In the genomic region with DNA sequence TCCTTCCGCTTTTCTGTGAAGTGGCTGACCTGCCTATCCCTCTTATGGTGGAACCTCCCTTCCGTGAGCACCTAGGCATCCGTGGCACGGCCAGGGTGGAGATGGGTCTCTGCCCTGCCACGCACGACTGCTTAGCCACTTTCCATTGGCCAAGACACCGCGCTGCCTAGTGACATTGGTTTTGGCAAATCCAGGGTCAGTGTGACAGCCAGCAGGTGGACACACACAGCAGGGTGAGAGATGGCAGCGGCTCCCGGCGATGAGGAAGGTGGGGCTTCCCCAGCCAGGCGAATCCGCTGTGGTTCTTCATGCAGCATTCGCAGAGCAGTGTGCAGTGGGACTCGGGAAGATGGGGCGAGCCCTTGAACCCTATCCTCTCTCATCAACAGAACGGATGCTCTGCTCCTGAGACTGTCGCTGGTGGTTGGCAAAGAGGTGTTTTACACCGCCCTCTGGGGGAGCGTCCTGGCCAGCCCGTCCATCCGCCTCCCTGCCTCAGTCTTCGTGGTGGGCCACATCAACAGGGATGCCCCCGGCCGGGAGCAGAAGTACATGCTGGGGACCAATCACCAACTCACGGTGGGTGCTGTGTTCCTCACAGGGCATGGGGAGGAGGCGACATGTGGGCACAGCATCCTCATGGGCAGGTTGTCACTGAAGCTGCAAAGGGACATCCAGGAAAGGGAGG, we compare ENCODE assay signal across 22 cellular contexts. TPM values are rescaled to one million over a fixed set of nuclear protein-coding genes. Genes with fewer than 3 reads are reported as not detected.
DNase-seq lines count a peak whose midpoint lies in the region; ATAC-seq, FAIRE-seq and TF ChIP-seq lines count a peak whose summit lies in the region.
"Had no signal": no experiment of that assay in that cellular context is flagged by ENCODE, and none has a peak within 500 bp of the region (broad histone marks: within the 10 kb centered on the region; RNA-seq: fewer than 3 reads in every experiment).

No MANE protein-coding gene starts in this region.

- no peak for TF ChIP-seq RAD21 in GM12878 (IDR thresholded peaks at IDR 0.05; ENCODE audit: insufficient read depth, low read depth, low read length)

- H3K4me1 Mint-ChIP-seq in neural progenitor cell: peaks cover 28% of the 10 kb centered on the region

- peaks cover 7% of the 10 kb centered on the region for H3F3A ChIP-seq in neural progenitor cell (ENCODE audit: low read depth)

- intact Hi-C loops in GM12878 (cut with micrococcal nuclease; ENCODE audit: unreplicated experiment): loop anchor here (1.0 to 2.0 kb wide), 2 partner anchors 52 to 67 kb away; partner anchors contain the start of gene DOP1B
- intact Hi-C loops in lower leg skin (cut with DNase I; ENCODE audit: low total_unique reads): loop anchor here (5.0 to 10.0 kb wide), 2 partner anchors 56 to 66 kb away; no protein-coding TSS in a partner anchor

- TF ChIP-seq POLR2A in GM12878 (IDR thresholded peaks at IDR 0.05; ENCODE audit: low read depth, low read length) (no peak), lower leg skin (IDR thresholded peaks at IDR 0.05) (no peak)

- in situ Hi-C loops in GM12878 (cut with MboI) (no loop called here), GM13977 (cut with MboI; ENCODE audit: low pct_unique_long_range_greater_than_20kb, low sequenced_read_pairs, unreplicated experiment) (no loop called here)

- no peaks in the 10 kb centered on the region for H3K9me3 ChIP-seq in NT2/D1 (ENCODE audit: insufficient read depth, low read length)
- H3K9me3 ChIP-seq in GM12878 (replicated peaks; ENCODE audit: control insufficient read depth, insufficient read depth, low read length): no peaks in the 10 kb centered on the region
- no peaks in the 10 kb centered on the region for H3K9me3 ChIP-seq in neural progenitor cell (ENCODE audit: low read depth)
- H3K9me3 ChIP-seq: SJCRH30 had no signal

- peak; percentile 38 for DNase-seq in H7
- DNase-seq in NT2/D1 (ENCODE audit: low read depth, low spot score): no peak
- no peak for DNase-seq in GM12878 (ENCODE audit: low read depth, low spot score)
- DNase-seq in neural progenitor cell (ENCODE audit: low spot score): no peak
- no peak for DNase-seq in lower leg skin (ENCODE audit: low spot score in 2 of 2)
- no peak for DNase-seq in GM13977 (ENCODE audit: low spot score)
- DNase-seq in HuH-7.5 (ENCODE audit: low spot score): no peak
- no peak for DNase-seq in A172 (ENCODE audit: low spot score)
- DNase-seq: AML-193, DND-41, GDM1, MM.1S, NCI-H1092, NCI-H1436 treated with DMSO at 0.1 percent for 48 hours, NCI-H2029 treated with DMSO at 0.1 percent for 48 hours, NCI-H2171 treated with DMSO at 0.1 percent for 48 hours, NCI-H446 treated with DMSO at 0.1 percent for 48 hours, NCI-H69 had no signal

- H3K27ac Mint-ChIP-seq in neural progenitor cell: no peak overlapping the region
- H3K27ac Mint-ChIP-seq: GM23338 had no signal

- no peak overlapping the region for H2AFZ ChIP-seq in GM12878 (ENCODE audit: control insufficient read depth, low read depth, low read length)
- H2AFZ ChIP-seq in neural progenitor cell (replicated peaks): no peak overlapping the region
- H2AFZ ChIP-seq: GM23338 had no signal

- CTCF ChIA-PET in GM12878 (lab: Yijun Ruan, JAX): interaction anchor here (2.1 to 5.6 kb wide), 5 partner anchors 56 to 121 kb away, joined by 4 to 45 read pairs (median 13); no protein-coding TSS in a partner anchor

- H3K27me3 ChIP-seq in H7 (ENCODE audit: control insufficient read depth, insufficient read depth, low read length) (no peaks in the 10 kb centered on the region), NT2/D1 (ENCODE audit: insufficient read depth, insufficient read length) (no peaks in the 10 kb centered on the region), GM12878 (replicated peaks in 1 of 2; ENCODE audit: control insufficient read depth in 2 of 2, insufficient read depth in 2 of 2, low read length in 1 of 2) (no peaks in the 10 kb centered on the region), neural progenitor cell (no peaks in the 10 kb centered on the region)
- H3K27me3 ChIP-seq: SJCRH30 had no signal

- TF ChIP-seq EP300 in GM12878 (IDR thresholded peaks at IDR 0.05; ENCODE audit: borderline replicate concordance in 1 of 2, control insufficient read depth in 1 of 2, low read depth in 2 of 2, low read length in 2 of 2): no peak

- H3K4me3 Mint-ChIP-seq in neural progenitor cell: peak overlapping the region; percentile 41
- H3K4me3 Mint-ChIP-seq: GM23338 had no signal

- peak overlapping the region; percentile 39 for H3K9ac ChIP-seq in NT2/D1 (ENCODE audit: insufficient read length, low read depth)
- no peak overlapping the region for H3K9ac ChIP-seq in GM12878 (ENCODE audit: control insufficient read depth, insufficient read depth, low read length)
- no peak overlapping the region for H3K9ac ChIP-seq in neural progenitor cell

- RAD21 ChIA-PET in GM12878 (lab: Charles Lee; ENCODE audit: unreplicated experiment): interaction anchor here (1.1 kb wide), 1 partner anchor 113 kb away, joined by 3 read pairs; no protein-coding TSS in a partner anchor

- SMC1A ChIA-PET in GM12878 (lab: Charles Lee; ENCODE audit: uncharacterized antibody, unreplicated experiment): interaction anchor here (1.3 to 3.1 kb wide), 2 partner anchors 28 to 114 kb away, joined by 4 to 12 read pairs; no protein-coding TSS in a partner anchor

- no peaks in the 10 kb centered on the region for H3K36me3 ChIP-seq in H7 (replicated peaks; ENCODE audit: control insufficient read depth, insufficient read depth, low read length)
- peaks cover 2% of the 10 kb centered on the region for H3K36me3 ChIP-seq in NT2/D1 (ENCODE audit: insufficient read depth, insufficient read length, low read length)
- no peaks in the 10 kb centered on the region for H3K36me3 ChIP-seq in GM12878 (ENCODE audit: control insufficient read depth in 2 of 2, insufficient read depth in 2 of 2, low read length in 1 of 2)
- no peaks in the 10 kb centered on the region for H3K36me3 ChIP-seq in neural progenitor cell
- H3K36me3 ChIP-seq: SJCRH30 had no signal

- TF ChIP-seq CTCF in GM12878 (IDR thresholded peaks at IDR 0.05 in 2 of 3, conservative IDR thresholded peaks at IDR 0.05 in 1 of 3; ENCODE audit: control insufficient read depth in 2 of 3, extremely low read depth in 1 of 3, insufficient read depth in 1 of 3, low read depth in 3 of 3, low read length in 3 of 3) (no peak), neural progenitor cell (IDR thresholded peaks at IDR 0.05) (no peak), lower leg skin (IDR thresholded peaks at IDR 0.05) (no peak), GM13977 (IDR thresholded peaks at IDR 0.05; ENCODE audit: extremely low read depth, insufficient read depth, missing control alignments) (no peak)

- peaks cover 4% of the 10 kb centered on the region for H3K36me3 Mint-ChIP-seq in neural progenitor cell

- H3K4me2 ChIP-seq in GM12878 (ENCODE audit: control insufficient read depth, insufficient read depth) (no peak overlapping the region), neural progenitor cell (no peak overlapping the region)
- H3K4me2 ChIP-seq: GM23338 had no signal

- H3K27me3 Mint-ChIP-seq in neural progenitor cell (ENCODE audit: insufficient read depth, low read depth): peaks cover 3% of the 10 kb centered on the region
- H3K27me3 Mint-ChIP-seq: IgD-negative memory B cell had no signal

- no peaks in the 10 kb centered on the region for H3K9me3 Mint-ChIP-seq in neural progenitor cell
- H3K9me3 Mint-ChIP-seq: GM23338, IgD-negative memory B cell had no signal

- 92% methylated on average over 27 of the region's 27 CpGs for WGBS in GM12878 (ENCODE audit: insufficient coverage, insufficient replicate concordance, low lambda C conversion rate, missing lambda C conversion rate)
- 90 to 94% methylated on average over 14 to 27 of the region's 27 CpGs for WGBS in lower leg skin, 2 donors

- H3K79me2 ChIP-seq in GM12878 (ENCODE audit: control insufficient read depth, insufficient read depth, low read length) (no peaks in the 10 kb centered on the region), neural progenitor cell (ENCODE audit: low read depth) (no peaks in the 10 kb centered on the region)

- H4K20me1 ChIP-seq in GM12878 (ENCODE audit: control insufficient read depth, insufficient read depth): no peaks in the 10 kb centered on the region
- no peaks in the 10 kb centered on the region for H4K20me1 ChIP-seq in neural progenitor cell (ENCODE audit: low read depth)

- ATAC-seq in GM12878: no peak

- BruUV-seq in GM12878 (replicated peaks; lab: Mats Ljungman, UMichigan): no TSS peak

- POLR2A ChIA-PET in GM12878 (lab: Charles Lee): no interaction called here

- peak; percentile 54 for FAIRE-seq in GM12878 (lab: Jason Lieb, UNC)

- H3K4me3 ChIP-seq in H7 (ENCODE audit: insufficient read depth, low read depth, low read length) (no peak overlapping the region), NT2/D1 (ENCODE audit: insufficient read length, low read depth) (no peak overlapping the region), GM12878 (no peak overlapping the region), neural progenitor cell (no peak overlapping the region), lower leg skin (ENCODE audit: low read depth, poor library complexity, severe bottlenecking) (no peak overlapping the region)
- H3K4me3 ChIP-seq: GM23338, SJCRH30 had no signal

- H3K27ac ChIP-seq in GM12878 (ENCODE audit: control insufficient read depth, insufficient read depth) (no peak overlapping the region), neural progenitor cell (no peak overlapping the region)
- H3K27ac ChIP-seq: C4-2B, SJCRH30 had no signal

- H3K4me1 ChIP-seq in NT2/D1 (ENCODE audit: insufficient read depth, insufficient read length): peaks cover 26% of the 10 kb centered on the region
- H3K4me1 ChIP-seq in GM12878 (ENCODE audit: control insufficient read depth, insufficient read depth, low read length): peaks cover 5% of the 10 kb centered on the region
- peaks cover 8% of the 10 kb centered on the region for H3K4me1 ChIP-seq in neural progenitor cell

RNA-seq across cellular contexts. Expression of gene DOP1B, which starts 51.8 kb away (rescaled TPM):
- total RNA-seq in H7 (2014; rRNA removed; shearing (Covaris generic)): 0.90 and 5.0 TPM in 2 replicates
- total RNA-seq in GM12878 (2013; cell fraction: nucleolus; rRNA removed): 32.4 and 33.1 TPM in 2 replicates
- total RNA-seq in GM12878 (2014; rRNA removed): 3.5 and 4.0 TPM in 2 replicates
- total RNA-seq in GM12878 (2014; rRNA removed; fragmentation: Illumina TruSeq; extraction: Trizol): 3.8 and 4.3 TPM in 2 replicates
- total RNA-seq in GM12878 (2021): 11.0 and 12.2 TPM in 2 replicates
- polyA plus RNA-seq in GM12878 (2011; ENCODE audit: low read depth): 1.2 TPM
- polyA plus RNA-seq in GM12878 (2011; rRNA removed): 1.2 and 1.6 TPM in 2 replicates
- 1.3 and 1.7 TPM in 2 replicates for polyA plus RNA-seq in GM12878 (2011; cell fraction: cytosol; rRNA removed)
- 2.2 and 2.5 TPM in 2 replicates for polyA plus RNA-seq in GM12878 (2011; cell fraction: nucleus; rRNA removed)
- 1.2 and 1.5 TPM in 2 replicates for polyA plus RNA-seq in GM12878 (2012)
- polyA plus RNA-seq in GM12878 (2014; fragmentation: Illumina TruSeq; extraction: Trizol): 6.0 and 6.6 TPM in 2 replicates
- 1 to 10 TPM; 1.2 to 1.3 TPM for polyA plus RNA-seq in GM12878 (2014; fragmentation: Nextera tagmentation; extraction: Ambion mirVana)
- 4.7 and 4.8 TPM in 2 replicates for polyA plus RNA-seq in GM12878 (2014; rRNA removed)
- polyA plus RNA-seq in GM12878 (2016; fragmentation: Nextera tagmentation; extraction: Ambion mirVana): 1 to 10 TPM; 5.6 to 6.3 TPM
- 2.6 and 2.9 TPM in 2 replicates for polyA minus RNA-seq in GM12878 (2011; rRNA and poly(A)+ RNA removed)
- 0.80 and 1.5 TPM in 2 replicates for polyA minus RNA-seq in GM12878 (2011; cell fraction: cytosol; rRNA and poly(A)+ RNA removed)
- polyA minus RNA-seq in GM12878 (2011; cell fraction: nucleus; rRNA and poly(A)+ RNA removed): 2.9 and 4.5 TPM in 2 replicates
- 9.9 and 10.7 TPM in 2 replicates for total RNA-seq in neural progenitor cell (ENCODE audit: low replicate concordance)
- 10 to 100 TPM; 20.0 to 47.3 (median 33.5) TPM for total RNA-seq in lower leg skin
- 14.9 and 16.4 TPM in 2 replicates for total RNA-seq in A172 (2014; rRNA removed; shearing (Covaris generic))
